Comparison of ENCODE assay signal across 16 cellular contexts in the genomic region with DNA sequence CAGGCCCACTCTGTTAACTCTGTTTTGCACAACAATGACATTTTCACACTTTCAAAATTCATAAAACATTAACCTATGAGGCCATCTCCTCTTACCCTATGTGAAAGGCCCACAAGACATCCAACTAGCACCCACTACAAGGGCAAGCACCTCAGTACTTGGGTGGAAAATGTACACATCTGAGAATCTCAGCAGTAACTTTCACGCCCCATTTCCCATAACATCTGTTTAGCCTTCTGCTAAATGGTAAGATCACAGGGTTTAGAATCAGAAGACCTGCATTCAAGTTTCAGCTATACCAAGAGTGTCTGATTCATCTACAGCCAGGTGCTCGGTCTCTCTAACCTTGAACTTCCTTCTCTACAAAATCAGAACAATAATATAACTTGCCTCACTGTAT.
A peak's percentile ranks its signal among the peaks of the same experiment; 100 is the strongest.
DNase-seq lines count a peak whose midpoint lies in the region; ATAC-seq and TF ChIP-seq lines count a peak whose summit lies in the region.
"Had no signal": no experiment of that assay in that cellular context is flagged by ENCODE, and none has a peak within 500 bp of the region (broad histone marks: within the 10 kb centered on the region; RNA-seq: fewer than 3 reads in every experiment).

No MANE protein-coding gene starts in this region.

- TF ChIP-seq CTCF in progenitor cell of endocrine pancreas (IDR thresholded peaks at IDR 0.05; ENCODE audit: unreplicated experiment): no peak

- H3K9me3 Mint-ChIP-seq in activated naive CD8-positive, alpha-beta T cell treated with anti-CD3 and anti-CD28 coated beads for 36 hours: no peaks in the 10 kb centered on the region
- H3K9me3 Mint-ChIP-seq in activated naive CD8-positive, alpha-beta T cell treated with anti-CD3 and anti-CD28 coated beads, Interleukin-2, amount 50 U/mL, for 24 hours: no peaks in the 10 kb centered on the region
- H3K9me3 Mint-ChIP-seq in stimulated activated naive B cell treated with anti-CD40 and anti-IgM and Interleukin-4, amounts not matched to agents 10 μg/mL and 1 μg/mL and 100 μg/mL, for 72 hours: peaks cover 3 to 5% of the 10 kb centered on the region in 2 donors
- H3K9me3 Mint-ChIP-seq in progenitor cell of endocrine pancreas (ENCODE audit: low read depth): peaks cover 5% of the 10 kb centered on the region

- peaks cover 46% of the 10 kb centered on the region for H3K36me3 Mint-ChIP-seq in activated naive CD8-positive, alpha-beta T cell treated with anti-CD3 and anti-CD28 coated beads for 36 hours
- H3K36me3 Mint-ChIP-seq in activated naive CD8-positive, alpha-beta T cell treated with anti-CD3 and anti-CD28 coated beads, Interleukin-2, amount 50 U/mL, for 24 hours (ENCODE audit: low read depth): peaks cover 44% of the 10 kb centered on the region
- peaks cover 36 to 75% of the 10 kb centered on the region in 2 donors for H3K36me3 Mint-ChIP-seq in stimulated activated naive B cell treated with anti-CD40 and anti-IgM and Interleukin-4, amounts not matched to agents 10 μg/mL and 1 μg/mL and 100 μg/mL, for 72 hours
- no peaks in the 10 kb centered on the region for H3K36me3 Mint-ChIP-seq in progenitor cell of endocrine pancreas (ENCODE audit: insufficient read depth)

- no peak for DNase-seq in activated naive CD8-positive, alpha-beta T cell treated with anti-CD3 and anti-CD28 coated beads for 36 hours
- no peak for DNase-seq in activated naive CD8-positive, alpha-beta T cell treated with anti-CD3 and anti-CD28 coated beads, Interleukin-2, amount 50 U/mL, for 24 hours
- no peak for DNase-seq in stimulated activated naive B cell treated with anti-CD40 and anti-IgM and Interleukin-4, amounts not matched to agents 10 μg/mL and 1 μg/mL and 100 μg/mL, for 72 hours
- no peak for DNase-seq in COLO829 (ENCODE audit: low spot score)
- no peak for DNase-seq in progenitor cell of endocrine pancreas (ENCODE audit: low spot score, unreplicated experiment)
- DNase-seq: DMS153; mesendoderm; MM.1S; NCI-H446 treated with DMSO at 0.1 percent for 48 hours; psoas muscle; SIG-M5; stimulated activated CD4-positive, alpha-beta T cell treated with anti-CD3 and anti-CD28 coated beads, Interleukin-4, amount 100 ng/mL, for 4 hours had no signal

- H3K4me3 Mint-ChIP-seq in activated naive CD8-positive, alpha-beta T cell treated with anti-CD3 and anti-CD28 coated beads for 36 hours: no peak overlapping the region
- H3K4me3 Mint-ChIP-seq in activated naive CD8-positive, alpha-beta T cell treated with anti-CD3 and anti-CD28 coated beads, Interleukin-2, amount 50 U/mL, for 24 hours: no peak overlapping the region
- H3K4me3 Mint-ChIP-seq in stimulated activated naive B cell treated with anti-CD40 and anti-IgM and Interleukin-4, amounts not matched to agents 10 μg/mL and 1 μg/mL and 100 μg/mL, for 72 hours: no peak overlapping the region
- H3K4me3 Mint-ChIP-seq in progenitor cell of endocrine pancreas (ENCODE audit: low read depth): no peak overlapping the region
- H3K4me3 Mint-ChIP-seq: activated T-helper 1 cell treated with anti-CD3 and anti-CD28 coated beads, Interleukin-12 subunit alpha, Interleukin-12 subunit beta, Interleukin-2, Interleukin-4 antibody, amounts not matched to agents 30 ng/mL and 10 ng/mL and 1 ng/mL, durations not matched to agents 14 hours and 24 hours and 36 hours had no signal

- no peak for ATAC-seq in activated naive CD8-positive, alpha-beta T cell treated with anti-CD3 and anti-CD28 coated beads, Interleukin-2, amount 50 U/mL, for 24 hours
- ATAC-seq in GM21576 (IDR thresholded peaks at IDR 0.05; ENCODE audit: unreplicated experiment) (peak; percentile 89), HG03108 (IDR thresholded peaks at IDR 0.05; ENCODE audit: unreplicated experiment) (peak; percentile 83), GM18868 (IDR thresholded peaks at IDR 0.05; ENCODE audit: unreplicated experiment) (no peak)
- peak; percentile 83 to 88 for ATAC-seq in stimulated activated naive B cell treated with anti-CD40 and anti-IgM and Interleukin-4, amounts not matched to agents 10 μg/mL and 1 μg/mL and 100 μg/mL, for 72 hours (replicated peaks)
- ATAC-seq: psoas muscle had no signal

- no peaks in the 10 kb centered on the region for H3K4me1 Mint-ChIP-seq in activated naive CD8-positive, alpha-beta T cell treated with anti-CD3 and anti-CD28 coated beads for 36 hours
- H3K4me1 Mint-ChIP-seq in activated naive CD8-positive, alpha-beta T cell treated with anti-CD3 and anti-CD28 coated beads, Interleukin-2, amount 50 U/mL, for 24 hours: no peaks in the 10 kb centered on the region
- peaks cover 23 to 43% of the 10 kb centered on the region in 2 donors for H3K4me1 Mint-ChIP-seq in stimulated activated naive B cell treated with anti-CD40 and anti-IgM and Interleukin-4, amounts not matched to agents 10 μg/mL and 1 μg/mL and 100 μg/mL, for 72 hours
- no peaks in the 10 kb centered on the region for H3K4me1 Mint-ChIP-seq in progenitor cell of endocrine pancreas (ENCODE audit: low read depth)

- peak overlapping the region; percentile 34 for H3K27ac Mint-ChIP-seq in activated naive CD8-positive, alpha-beta T cell treated with anti-CD3 and anti-CD28 coated beads for 36 hours
- no peak overlapping the region for H3K27ac Mint-ChIP-seq in activated naive CD8-positive, alpha-beta T cell treated with anti-CD3 and anti-CD28 coated beads, Interleukin-2, amount 50 U/mL, for 24 hours
- H3K27ac Mint-ChIP-seq in stimulated activated naive B cell treated with anti-CD40 and anti-IgM and Interleukin-4, amounts not matched to agents 10 μg/mL and 1 μg/mL and 100 μg/mL, for 72 hours: no peak overlapping the region
- H3K27ac Mint-ChIP-seq in progenitor cell of endocrine pancreas: no peak overlapping the region
- H3K27ac Mint-ChIP-seq: activated T-helper 1 cell treated with anti-CD3 and anti-CD28 coated beads, Interleukin-12 subunit alpha, Interleukin-12 subunit beta, Interleukin-2, Interleukin-4 antibody, amounts not matched to agents 30 ng/mL and 10 ng/mL and 1 ng/mL, durations not matched to agents 14 hours and 24 hours and 36 hours had no signal

- H3K27me3 Mint-ChIP-seq in activated naive CD8-positive, alpha-beta T cell treated with anti-CD3 and anti-CD28 coated beads for 36 hours: no peaks in the 10 kb centered on the region
- no peaks in the 10 kb centered on the region for H3K27me3 Mint-ChIP-seq in activated naive CD8-positive, alpha-beta T cell treated with anti-CD3 and anti-CD28 coated beads, Interleukin-2, amount 50 U/mL, for 24 hours
- no peaks in the 10 kb centered on the region for H3K27me3 Mint-ChIP-seq in stimulated activated naive B cell treated with anti-CD40 and anti-IgM and Interleukin-4, amounts not matched to agents 10 μg/mL and 1 μg/mL and 100 μg/mL, for 72 hours
- H3K27me3 Mint-ChIP-seq in progenitor cell of endocrine pancreas: no peaks in the 10 kb centered on the region

Comparison
In these comparisons a context has a peak if more than half of its experiments do, and no peak if none do; other contexts are left out.
1. ATAC-seq: peak in GM21576 (single experiment), HG03108 (single experiment) and stimulated activated naive B cell treated with anti-CD40 and anti-IgM and Interleukin-4, amounts not matched to agents 10 μg/mL and 1 μg/mL and 100 μg/mL, for 72 hours (2 of 2); none in activated naive CD8-positive, alpha-beta T cell treated with anti-CD3 and anti-CD28 coated beads, Interleukin-2, amount 50 U/mL, for 24 hours (single experiment) and GM18868 (single experiment).